ENCODE assay signal across 16 cellular contexts in genomic region chr6:154800338-154800737, GRCh38.
DNase-seq lines count a peak whose midpoint lies in the region; ATAC-seq, FAIRE-seq and TF ChIP-seq lines count a peak whose summit lies in the region.
"Had no signal": no experiment of that assay in that cellular context is flagged by ENCODE, and none has a peak within 500 bp of the region (broad histone marks: within the 10 kb centered on the region; RNA-seq: fewer than 3 reads in every experiment).

No MANE protein-coding gene starts in this region.

- BruUV-seq in Calu3 (replicated peaks; lab: Mats Ljungman, UMichigan) = no TSS peak

- H3K36me3 Mint-ChIP-seq in T-cell = peaks cover 40% of the 10 kb centered on the region
- H3K36me3 Mint-ChIP-seq in naive thymus-derived CD8-positive, alpha-beta T cell = peaks cover 0 to 74% (median 5%) of the 10 kb centered on the region in 3 donors
- H3K36me3 Mint-ChIP-seq in Calu3 (ENCODE audit: insufficient read depth, unreplicated experiment) = peaks cover 9% of the 10 kb centered on the region

- H3K4me3 Mint-ChIP-seq in T-cell = no peak overlapping the region
- H3K4me3 Mint-ChIP-seq in naive thymus-derived CD8-positive, alpha-beta T cell = peak overlapping the region in 1 of 10 donors; percentile 20
- H3K4me3 Mint-ChIP-seq in Calu3 (ENCODE audit: low read depth, unreplicated experiment) = no peak overlapping the region

- no peak for DNase-seq in D721Med (ENCODE audit: insufficient read length, low spot score)
- DNase-seq in GM18507 (ENCODE audit: extremely low spot score, insufficient read length, low read depth) = no peak
- no peak for DNase-seq in T-cell
- DNase-seq in naive thymus-derived CD8-positive, alpha-beta T cell = no peak
- DNase-seq in dedifferentiated amniotic fluid mesenchymal stem cell (ENCODE audit: extremely low spot score) = no peak
- no peak for DNase-seq in Calu3
- DNase-seq: activated CD4-positive, alpha-beta T cell treated with anti-CD3 and anti-CD28 coated beads for 4 hours; activated effector memory CD4-positive, alpha-beta T cell treated with anti-CD3 and anti-CD28 coated beads, Interleukin-2, amount 50 U/mL, for 16 hours; dermis blood vessel endothelial cell; head of caudate nucleus; islet precursor cell; NCI-H774; occipital lobe; RPMI8226; stomach had no signal

- TF ChIP-seq CTCF in D721Med (IDR thresholded peaks at IDR 0.05; ENCODE audit: insufficient read depth, missing control alignments) (no peak), Calu3 (IDR thresholded peaks at IDR 0.05; ENCODE audit: unreplicated experiment) (no peak)

- H3K27ac Mint-ChIP-seq in T-cell (peak overlapping the region; percentile 51 to 70), Calu3 (ENCODE audit: unreplicated experiment) (no peak overlapping the region)
- H3K27ac Mint-ChIP-seq in naive thymus-derived CD8-positive, alpha-beta T cell = peak overlapping the region in 8 of 10 donors; percentile 0 to 91 (median 68)

- POLR2A ChIA-PET in T-cell (lab: Charles Lee) = interaction anchor here in 1 of 2 donors (0.6 kb wide), 1 partner anchor 66 kb away, joined by 3 read pairs; no protein-coding TSS in a partner anchor
- POLR2A ChIA-PET in naive thymus-derived CD8-positive, alpha-beta T cell (lab: Charles Lee) = no interaction called here

- intact Hi-C loops in Calu3 (cut with micrococcal nuclease; ENCODE audit: unreplicated experiment) = no loop called here

- peak; percentile 82 for FAIRE-seq in D721Med (lab: Jason Lieb, UNC)
- FAIRE-seq in GM18507 (lab: Jason Lieb, UNC) = peak; percentile 71

- CTCF ChIA-PET in T-cell (lab: Charles Lee) = interaction anchor here in 1 of 2 donors (2.4 kb wide), 1 partner anchor 125 kb away, joined by 17 read pairs; no protein-coding TSS in a partner anchor
- CTCF ChIA-PET in Calu3 (lab: Charles Lee) = no interaction called here

- H3K27me3 Mint-ChIP-seq in T-cell (no peaks in the 10 kb centered on the region), Calu3 (ENCODE audit: unreplicated experiment) (no peaks in the 10 kb centered on the region)
- no peaks in the 10 kb centered on the region for H3K27me3 Mint-ChIP-seq in naive thymus-derived CD8-positive, alpha-beta T cell

- H3K4me1 Mint-ChIP-seq in T-cell (peaks cover 17 to 34% (median 20%) of the 10 kb centered on the region in 3 donors), Calu3 (ENCODE audit: low read depth, unreplicated experiment) (no peaks in the 10 kb centered on the region)
- peaks cover 19 to 30% (median 24%) of the 10 kb centered on the region in 4 donors for H3K4me1 Mint-ChIP-seq in naive thymus-derived CD8-positive, alpha-beta T cell

- no peaks in the 10 kb centered on the region for H3K9me3 Mint-ChIP-seq in T-cell
- no peaks in the 10 kb centered on the region for H3K9me3 Mint-ChIP-seq in naive thymus-derived CD8-positive, alpha-beta T cell
- no peaks in the 10 kb centered on the region for H3K9me3 Mint-ChIP-seq in Calu3 (ENCODE audit: low read depth, unreplicated experiment)

- ATAC-seq in T-cell (replicated peaks in 1 of 4) (peak in 1 of 4 experiments; percentile 55), HG03108 (IDR thresholded peaks at IDR 0.05; ENCODE audit: unreplicated experiment) (no peak)
- peak in 1 of 2 donors; percentile 53 for ATAC-seq in naive thymus-derived CD8-positive, alpha-beta T cell
